19 cellular contexts compared by ENCODE assay signal in genomic region chr14:22803575-22803974, GRCh38. TPM values are rescaled to one million over a fixed set of nuclear protein-coding genes. Genes with fewer than 3 reads are reported as not detected.
DNase-seq lines count a peak whose midpoint lies in the region; ATAC-seq and TF ChIP-seq lines count a peak whose summit lies in the region.
"Had no signal": no experiment of that assay in that cellular context is flagged by ENCODE, and none has a peak within 500 bp of the region (broad histone marks: within the 10 kb centered on the region; RNA-seq: fewer than 3 reads in every experiment).

No MANE protein-coding gene starts in this region.

- H3K9me3 Mint-ChIP-seq in activated B cell treated with CpG ODN at 0.5 μM for 24 hours = no peaks in the 10 kb centered on the region
- H3K9me3 Mint-ChIP-seq: neural crest cell had no signal

- peak overlapping the region; percentile 93 for H3K27ac Mint-ChIP-seq in activated B cell treated with CpG ODN at 0.5 μM for 24 hours

- peak overlapping the region; percentile 74 for H3K4me3 Mint-ChIP-seq in activated B cell treated with CpG ODN at 0.5 μM for 24 hours
- H3K4me3 Mint-ChIP-seq: neural crest cell had no signal

- POLR2A ChIA-PET in activated B cell treated with CpG ODN at 0.5 μM for 24 hours (lab: Charles Lee) = interaction anchor here (0.6 to 8.1 kb wide), 12 partner anchors 9 to 247 kb away, joined by 3 to 73 read pairs (median 10); partner anchors contain the start of genes MMP14, MRPL52, OXA1L and SLC7A7
- POLR2A ChIA-PET in HEK293T (lab: Yijun Ruan, JAX) = no interaction called here

- no peaks in the 10 kb centered on the region for H3K27me3 Mint-ChIP-seq in activated B cell treated with CpG ODN at 0.5 μM for 24 hours

- CTCF ChIA-PET in activated B cell treated with CpG ODN at 0.5 μM for 24 hours (lab: Charles Lee) = interaction anchor here (1.0 to 1.4 kb wide), 2 partner anchors 13 to 37 kb away, joined by 3 read pairs; partner anchors contain the start of gene OXA1L
- CTCF ChIA-PET in HEK293T (lab: Yijun Ruan, JAX) = no interaction called here

- DNase-seq in activated B cell treated with CpG ODN at 0.5 μM for 24 hours (no peak), DMS53 treated with DMSO at 0.1 percent for 48 hours (lab: John Stamatoyannopoulos, UW; ENCODE audit: unreplicated experiment) (no peak), HEK293T (ENCODE audit: extremely low spot score) (no peak)
- DNase-seq: activated T-cell treated with anti-CD3 and anti-CD28 coated beads, Interleukin-2, amount 50 U/mL, for 48 hours; AML-193; DMS153; foreskin melanocyte; NCI-H2029 treated with DMSO at 0.1 percent for 48 hours; Right ventricle myocardium superior; stimulated activated CD4-positive, alpha-beta T cell treated with anti-CD3 and anti-CD28 coated beads, Interleukin-2, amount 100 ng/mL, for 24 hours; stimulated activated CD8-positive, alpha-beta memory T cell treated with anti-CD3 and anti-CD28 coated beads, Interleukin-4, amount 100 ng/mL, for 48 hours; T-helper 9 cell; thyroid gland had no signal

- ATAC-seq in GM18502 (IDR thresholded peaks at IDR 0.05; ENCODE audit: poor library complexity, unreplicated experiment) (peak; percentile 59), GM21360 (IDR thresholded peaks at IDR 0.05; ENCODE audit: unreplicated experiment) (peak; percentile 49), HG02885 (IDR thresholded peaks at IDR 0.05; ENCODE audit: poor library complexity, unreplicated experiment) (peak; percentile 57), activated B cell treated with CpG ODN at 0.5 μM for 24 hours (ENCODE audit: low read depth) (peak; percentile 64), HG02973 (IDR thresholded peaks at IDR 0.05; ENCODE audit: unreplicated experiment) (no peak), HG03135 (IDR thresholded peaks at IDR 0.05; ENCODE audit: unreplicated experiment) (no peak)

- H3K36me3 Mint-ChIP-seq in activated B cell treated with CpG ODN at 0.5 μM for 24 hours (ENCODE audit: low read depth) = peaks cover 8% of the 10 kb centered on the region

- peaks cover 81% of the 10 kb centered on the region for H3K4me1 Mint-ChIP-seq in activated B cell treated with CpG ODN at 0.5 μM for 24 hours
- H3K4me1 Mint-ChIP-seq: neural crest cell had no signal

- intact Hi-C loops in activated B cell treated with CpG ODN at 0.5 μM for 24 hours (cut with micrococcal nuclease) = loop anchor here (1.0 kb wide), 3 partner anchors 8 to 13 kb away; no protein-coding TSS in a partner anchor

- TF ChIP-seq CTCF in activated B cell treated with CpG ODN at 0.5 μM for 24 hours (IDR thresholded peaks at IDR 0.05) = no peak

TF ChIP-seq in HEK293T, 16 proteins besides CTCF, POLR2A, EP300 and RAD21:
- no peak for TF ChIP-seq ELF4 (IDR thresholded peaks at IDR 0.05)
- TF ChIP-seq FOXM1 (IDR thresholded peaks at IDR 0.05; ENCODE audit: borderline replicate concordance) = no peak
- no peak for TF ChIP-seq FOXA1 (IDR thresholded peaks at IDR 0.05)
- no peak for TF ChIP-seq SP1 (IDR thresholded peaks at IDR 0.05)
- TF ChIP-seq SUZ12 (IDR thresholded peaks at IDR 0.05) = no peak
- TF ChIP-seq LEF1 (IDR thresholded peaks at IDR 0.05; ENCODE audit: borderline replicate concordance) = no peak
- TF ChIP-seq FOXK2 (IDR thresholded peaks at IDR 0.05) = no peak
- TF ChIP-seq NFRKB (IDR thresholded peaks at IDR 0.05) = no peak
- TF ChIP-seq HDGF (IDR thresholded peaks at IDR 0.05; ENCODE audit: borderline replicate concordance) = no peak
- TF ChIP-seq TARDBP (IDR thresholded peaks at IDR 0.05) = no peak
- TF ChIP-seq ZNF384 (IDR thresholded peaks at IDR 0.05) = no peak
TF ChIP-seq in HEK293T: peak in this region for 0.

RNA-seq across cellular contexts. Expression of gene SLC7A7, which starts 11.7 kb away (rescaled TPM):
- total RNA-seq in activated B cell treated with CpG ODN at 0.5 μM for 24 hours = 30.8 and 33.7 TPM in 2 replicates

RNA-seq across cellular contexts. Expression of gene MRPL52, which starts 26.1 kb away (rescaled TPM):
- 142 and 150 TPM in 2 replicates for total RNA-seq in activated B cell treated with CpG ODN at 0.5 μM for 24 hours

RNA-seq across cellular contexts. Expression of gene MMP14, which starts 32.8 kb away (rescaled TPM):
- total RNA-seq in activated B cell treated with CpG ODN at 0.5 μM for 24 hours = 3.4 and 4.1 TPM in 2 replicates

RNA-seq across cellular contexts. Expression of gene OXA1L, which starts 37.1 kb away (rescaled TPM):
- total RNA-seq in activated B cell treated with CpG ODN at 0.5 μM for 24 hours = 174 and 190 TPM in 2 replicates

Comparison
In these comparisons a context has a peak if more than half of its experiments do, and no peak if none do; other contexts are left out.
1. ATAC-seq: peak in GM18502 (single experiment), GM21360 (single experiment), HG02885 (single experiment) and activated B cell treated with CpG ODN at 0.5 μM for 24 hours (single experiment); none in HG02973 (single experiment) and HG03135 (single experiment).